ENCODE assay signal across 15 cellular contexts in genomic region chr12:89278862-89279261, GRCh38.
DNase-seq lines count a peak whose midpoint lies in the region; ATAC-seq, FAIRE-seq and TF ChIP-seq lines count a peak whose summit lies in the region.
"Had no signal": no experiment of that assay in that cellular context is flagged by ENCODE, and none has a peak within 500 bp of the region (broad histone marks: within the 10 kb centered on the region; RNA-seq: fewer than 3 reads in every experiment).

No MANE protein-coding gene starts in this region.

- TF ChIP-seq EP300 in K562 (IDR thresholded peaks at IDR 0.05; ENCODE audit: low read length): no peak

- H3K4me2 ChIP-seq in Loucy (ENCODE audit: low read depth, low read length, poor library complexity, severe bottlenecking) (peak overlapping the region; percentile 5), K562 (ENCODE audit: insufficient read depth, low read length) (no peak overlapping the region)
- H3K4me2 ChIP-seq: BLaER1, KMS-11 had no signal

- no peaks in the 10 kb centered on the region for H3K27me3 ChIP-seq in Loucy (ENCODE audit: insufficient read depth, low read length, poor library complexity, severe bottlenecking)
- no peaks in the 10 kb centered on the region for H3K27me3 ChIP-seq in K562 (ENCODE audit: control insufficient read depth in 2 of 2, insufficient read depth in 2 of 2, low read length in 2 of 2)
- H3K27me3 ChIP-seq: BLaER1, SJSA1 had no signal

- no peak for ATAC-seq in K562
- peak in 1 of 3 donors; percentile 21 for ATAC-seq in natural killer cell

- H3K9ac ChIP-seq in Loucy (ENCODE audit: low read depth, low read length, poor library complexity, severe bottlenecking) (peak overlapping the region; percentile 2), K562 (ENCODE audit: insufficient read depth in 1 of 2, low read depth in 2 of 2, low read length in 2 of 2) (no peak overlapping the region)
- H3K9ac ChIP-seq: BLaER1, KMS-11 had no signal

- BruUV-seq in K562 (replicated peaks; lab: Mats Ljungman, UMichigan): no TSS peak

- POLR2A ChIA-PET in K562 (lab: Yijun Ruan, JAX): no interaction called here

- peaks cover 31 to 32% of the 10 kb centered on the region in 2 donors for H3K4me1 Mint-ChIP-seq in natural killer cell
- peaks cover 24% of the 10 kb centered on the region for H3K4me1 Mint-ChIP-seq in nephron progenitor cell
- H3K4me1 Mint-ChIP-seq in activated CD4-positive, alpha-beta T cell treated with anti-CD3 and anti-CD28 coated beads, Interleukin-2, amount 10 ng/mL, durations not matched to agents 24 days and 14 days: peaks cover 28% of the 10 kb centered on the region

- H3K27me3 Mint-ChIP-seq in natural killer cell (ENCODE audit: low read depth in 2 of 2) (no peaks in the 10 kb centered on the region), nephron progenitor cell (ENCODE audit: low read depth, poor library complexity) (no peaks in the 10 kb centered on the region)
- H3K27me3 Mint-ChIP-seq in activated CD4-positive, alpha-beta T cell treated with anti-CD3 and anti-CD28 coated beads, Interleukin-2, amount 10 ng/mL, durations not matched to agents 24 days and 14 days: no peaks in the 10 kb centered on the region

- H3K27ac Mint-ChIP-seq in natural killer cell (peak overlapping the region; percentile 62 to 78), nephron progenitor cell (no peak overlapping the region)
- no peak overlapping the region for H3K27ac Mint-ChIP-seq in activated CD4-positive, alpha-beta T cell treated with anti-CD3 and anti-CD28 coated beads, Interleukin-2, amount 10 ng/mL, durations not matched to agents 24 days and 14 days
- H3K27ac Mint-ChIP-seq: HFFc6 had no signal

- H3K4me3 ChIP-seq in Loucy (ENCODE audit: low read length, poor library complexity, severe bottlenecking): no peak overlapping the region
- no peak overlapping the region for H3K4me3 ChIP-seq in K562
- H3K4me3 ChIP-seq: BLaER1, SJSA1 had no signal

- no peaks in the 10 kb centered on the region for H3K79me2 ChIP-seq in Loucy (ENCODE audit: insufficient read depth, low read length)
- no peaks in the 10 kb centered on the region for H3K79me2 ChIP-seq in K562 (ENCODE audit: control insufficient read depth, insufficient read depth, low read length)

- WGBS in K562 (ENCODE audit: insufficient coverage, low coverage, missing lambda C conversion rate): 5% methylated on average over 6 of the region's 6 CpGs

- no peaks in the 10 kb centered on the region for H3K9me1 ChIP-seq in K562 (ENCODE audit: control insufficient read depth, insufficient read depth, low read length)

- H3K4me3 Mint-ChIP-seq in natural killer cell (peak overlapping the region; percentile 31), nephron progenitor cell (no peak overlapping the region)
- H3K4me3 Mint-ChIP-seq in activated CD4-positive, alpha-beta T cell treated with anti-CD3 and anti-CD28 coated beads, Interleukin-2, amount 10 ng/mL, durations not matched to agents 24 days and 14 days: no peak overlapping the region
- H3K4me3 Mint-ChIP-seq: HFFc6 had no signal

- intact Hi-C loops in K562 (cut with micrococcal nuclease): no loop called here
- intact Hi-C loops in natural killer cell (cut with micrococcal nuclease): no loop called here
- intact Hi-C loops in activated CD4-positive, alpha-beta T cell treated with anti-CD3 and anti-CD28 coated beads, Interleukin-2, amount 10 ng/mL, durations not matched to agents 24 days and 14 days (cut with micrococcal nuclease): no loop called here

- CTCF ChIA-PET in K562 (lab: Yijun Ruan, JAX; ENCODE audit: low intra/inter-chr PET ratio): no interaction called here

- H3K36me3 ChIP-seq in Loucy (ENCODE audit: insufficient read depth, low read length): no peaks in the 10 kb centered on the region
- no peaks in the 10 kb centered on the region for H3K36me3 ChIP-seq in K562 (ENCODE audit: control insufficient read depth, insufficient read depth, low read length)
- H3K36me3 ChIP-seq: BLaER1, SJSA1 had no signal

- H4K20me1 ChIP-seq in Loucy (ENCODE audit: insufficient read depth, low read length, poor library complexity, severe bottlenecking) (no peaks in the 10 kb centered on the region), K562 (replicated peaks; ENCODE audit: control insufficient read depth, insufficient read depth, low read length) (no peaks in the 10 kb centered on the region)
- H4K20me1 ChIP-seq: BLaER1 had no signal

- H2AFZ ChIP-seq in Loucy (ENCODE audit: low read length): peak overlapping the region; percentile 18; the same call in 1 of the 2 replicates
- H2AFZ ChIP-seq in K562 (ENCODE audit: low read depth, low read length): no peak overlapping the region

- H3F3A ChIP-seq in Loucy (ENCODE audit: low read depth): no peaks in the 10 kb centered on the region

- no peak for TF ChIP-seq RAD21 in K562 (CRISPR knock-in tag; conservative IDR thresholded peaks at IDR 0.05 in 1 of 2, IDR thresholded peaks at IDR 0.05 in 1 of 2)

- no peaks in the 10 kb centered on the region for H3K9me3 Mint-ChIP-seq in natural killer cell
- peaks cover 5% of the 10 kb centered on the region for H3K9me3 Mint-ChIP-seq in nephron progenitor cell
- H3K9me3 Mint-ChIP-seq in activated CD4-positive, alpha-beta T cell treated with anti-CD3 and anti-CD28 coated beads, Interleukin-2, amount 10 ng/mL, durations not matched to agents 24 days and 14 days: peaks cover 7% of the 10 kb centered on the region
- H3K9me3 Mint-ChIP-seq: HFFc6 had no signal

- H3K36me3 Mint-ChIP-seq in natural killer cell (no peaks in the 10 kb centered on the region), nephron progenitor cell (ENCODE audit: low read depth) (no peaks in the 10 kb centered on the region)
- H3K36me3 Mint-ChIP-seq in activated CD4-positive, alpha-beta T cell treated with anti-CD3 and anti-CD28 coated beads, Interleukin-2, amount 10 ng/mL, durations not matched to agents 24 days and 14 days (ENCODE audit: low read depth): peaks cover 5% of the 10 kb centered on the region

- no peaks in the 10 kb centered on the region for H3K9me2 ChIP-seq in Loucy (replicated peaks; ENCODE audit: low read depth, low read length)

- DNase-seq in COLO829 (ENCODE audit: low spot score): peak; percentile 39
- no peak for DNase-seq in K562 (ENCODE audit: extremely low read depth in 1 of 4, low spot score in 3 of 4)
- no peak for DNase-seq in natural killer cell
- DNase-seq in nephron progenitor cell: no peak
- DNase-seq in activated effector memory CD4-positive, alpha-beta T cell treated with Interleukin-2 at 50 U/mL for 16 hours: no peak
- no peak for DNase-seq in activated CD4-positive, alpha-beta T cell treated with anti-CD3 and anti-CD28 coated beads, Interleukin-2, amount 10 ng/mL, durations not matched to agents 24 days and 14 days
- DNase-seq: EL, HFFc6, NCI-H2107, NCI-H69 had no signal

- H3K9me3 ChIP-seq in Loucy (ENCODE audit: insufficient read depth, low read depth, low read length) (no peaks in the 10 kb centered on the region), K562 (replicated peaks; ENCODE audit: control insufficient read depth, insufficient read depth, low read depth, low read length) (no peaks in the 10 kb centered on the region)
- H3K9me3 ChIP-seq: SJSA1 had no signal

- in situ Hi-C loops in K562 (cut with MboI): no loop called here

- no peak for FAIRE-seq in K562 (lab: Jason Lieb, UNC)
- FAIRE-seq: H1 had no signal

- TF ChIP-seq POLR2A in K562 (conservative IDR thresholded peaks at IDR 0.05): no peak

- H3K27ac ChIP-seq in K562 (ENCODE audit: extremely low read depth, low read depth, low read length): no peak overlapping the region
- H3K27ac ChIP-seq: BLaER1, KMS-11, SJSA1 had no signal

- TF ChIP-seq CTCF in Loucy (conservative IDR thresholded peaks at IDR 0.05; ENCODE audit: low read length): no peak
- no peak for TF ChIP-seq CTCF in K562 (IDR thresholded peaks at IDR 0.05 in 2 of 3, conservative IDR thresholded peaks at IDR 0.05 in 1 of 3; ENCODE audit: insufficient read depth in 2 of 3, low read depth in 1 of 3, low read length in 3 of 3)
- TF ChIP-seq CTCF in natural killer cell (IDR thresholded peaks at IDR 0.05): no peak
- TF ChIP-seq CTCF in nephron progenitor cell (IDR thresholded peaks at IDR 0.05): no peak

- H3K4me1 ChIP-seq in Loucy (ENCODE audit: insufficient read depth, low read length, poor library complexity, severe bottlenecking): peaks cover 56% of the 10 kb centered on the region
- H3K4me1 ChIP-seq in K562 (replicated peaks in 1 of 2; ENCODE audit: control insufficient read depth in 2 of 2, insufficient read depth in 2 of 2, low read length in 2 of 2): no peaks in the 10 kb centered on the region; a peak in 1 of 5 replicates

TF ChIP-seq in K562, 482 proteins besides CTCF, POLR2A, EP300 and RAD21:
- 0 out of 2 replicates have a peak, but pooled peaks have one; percentile 12 for TF ChIP-seq GABPA (tag; conservative IDR thresholded peaks at IDR 0.05; ENCODE audit: low read depth)
- no peak for TF ChIP-seq USF2 (CRISPR knock-in tag; IDR thresholded peaks at IDR 0.05)
- TF ChIP-seq BRCA1 (IDR thresholded peaks at IDR 0.05): no peak
- TF ChIP-seq BRCA1 (CRISPR knock-in tag; IDR thresholded peaks at IDR 0.05): no peak
- TF ChIP-seq DNMT1 (IDR thresholded peaks at IDR 0.05): no peak
- no peak for TF ChIP-seq ZNF146 (CRISPR knock-in tag; IDR thresholded peaks at IDR 0.05; ENCODE audit: unreplicated experiment)
- TF ChIP-seq KLF13 (tag; IDR thresholded peaks at IDR 0.05; ENCODE audit: borderline replicate concordance, low read depth): no peak
TF ChIP-seq in K562: peak in this region for 1.

Comparison
In these comparisons a context has a peak if more than half of its experiments do, and no peak if none do; other contexts are left out.
1. H3K27ac Mint-ChIP-seq: peak in natural killer cell (2 of 2); none in nephron progenitor cell (single experiment) and activated CD4-positive, alpha-beta T cell treated with anti-CD3 and anti-CD28 coated beads, Interleukin-2, amount 10 ng/mL, durations not matched to agents 24 days and 14 days (single experiment).